31 cellular contexts compared by ENCODE assay signal in the genomic region with DNA sequence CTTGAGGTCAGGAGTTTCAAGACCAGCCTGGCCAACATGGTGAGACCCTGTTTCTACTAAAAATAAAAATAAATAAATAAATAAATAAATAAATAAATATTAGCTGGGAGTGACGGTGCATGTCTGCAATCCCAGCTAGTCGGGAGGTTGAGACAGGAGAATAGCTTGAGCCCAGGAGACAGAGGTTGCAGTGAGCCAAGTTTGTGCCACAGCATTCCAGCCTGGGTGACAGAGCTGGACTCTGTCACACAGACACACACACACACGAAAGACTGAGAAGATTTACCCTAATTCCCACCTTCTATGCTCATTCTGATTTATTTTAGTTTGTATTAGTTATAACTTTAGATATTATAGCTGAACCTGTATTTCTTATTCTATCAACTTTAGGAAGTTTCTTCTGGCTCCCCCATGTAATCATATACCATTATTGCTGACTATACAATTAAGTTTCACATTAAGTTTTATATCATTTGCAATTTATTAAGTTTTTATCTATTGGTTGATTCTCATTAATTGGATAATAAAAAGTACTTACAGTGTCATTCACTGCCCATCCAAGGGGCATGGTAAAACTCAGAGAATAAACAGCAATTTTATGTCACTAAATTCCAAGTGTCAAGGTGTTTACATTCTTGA.
"Had no signal": no experiment of that assay in that cellular context is flagged by ENCODE, and none has a peak within 500 bp of the region (broad histone marks: within the 10 kb centered on the region; RNA-seq: fewer than 3 reads in every experiment).

No MANE protein-coding gene starts in this region.

- DNase-seq: activated CD4-positive, alpha-beta T cell treated with anti-CD3 and anti-CD28 coated beads for 1 hour; activated CD4-positive, alpha-beta T cell treated with anti-CD3 and anti-CD28 coated beads for 48 hours; activated CD4-positive, CD25-positive, alpha-beta regulatory T cell; activated CD8-positive, alpha-beta T cell treated with anti-CD3 and anti-CD28 coated beads for 36 hours; activated effector memory CD4-positive, alpha-beta T cell treated with anti-CD3 and anti-CD28 coated beads, Interleukin-2, amount 50 U/mL, for 16 hours; activated naive CD4-positive, alpha-beta T cell treated with Interleukin-2 at 50 U/mL for 16 hours; activated naive CD8-positive, alpha-beta T cell treated with anti-CD3 and anti-CD28 coated beads, Interleukin-2, amount 10 ng/mL, durations not matched to agents 7 days and 5 days; activated T-cell treated with anti-CD3 and anti-CD28 coated beads, Interleukin-2, amount 50 U/mL, for 1 hour; activated T-cell treated with anti-CD3 and anti-CD28 coated beads, Interleukin-2, amount 50 U/mL, for 72 hours; amygdala; MG63; NCI-H1048; NCI-H1105 treated with DMSO at 0.1 percent for 48 hours; NCI-H1436; NCI-H1694; NCI-H2029; NCI-H345; NCI-H524 treated with DMSO at 0.1 percent for 48 hours; PC-3; Peyer's patch; RPMI8226; SIG-M5; T-helper 1 cell; T-helper 2 cell; T-helper 9 cell; WERI-Rb-1 had no signal

- H3K27me3 ChIP-seq: ascending aorta, cardiac muscle cell, MG63, Peyer's patch had no signal

- ATAC-seq: activated CD8-positive, alpha-beta T cell treated with anti-CD3 and anti-CD28 coated beads for 36 hours; activated T-cell treated with anti-CD3 and anti-CD28 coated beads, Interleukin-2, amount 50 U/mL, for 72 hours; activated T-helper 17 cell treated with anti-CD3 and anti-CD28 coated beads, Interleukin-2, amount 50 U/mL, for 72 hours; PC-3; SK-N-SH treated with all-trans-retinoic acid at 6 μM for 48 hours had no signal

- H3K4me3 ChIP-seq: ascending aorta, cardiac muscle cell, MG63, Peyer's patch had no signal

- H3K9me3 Mint-ChIP-seq: activated CD8-positive, alpha-beta T cell treated with anti-CD3 and anti-CD28 coated beads for 36 hours; activated naive CD4-positive, alpha-beta T cell treated with anti-CD3 and anti-CD28 coated beads, Interleukin-2, amount 50 U/mL, for 24 hours; activated naive CD8-positive, alpha-beta T cell treated with anti-CD3 and anti-CD28 coated beads, Interleukin-2, amount 10 ng/mL, durations not matched to agents 7 days and 5 days; activated T-cell treated with anti-CD3 and anti-CD28 coated beads, Interleukin-2, amount 50 U/mL, for 72 hours; activated T-helper 17 cell treated with anti-CD3 and anti-CD28 coated beads, Interleukin-2, amount 50 U/mL, for 72 hours had no signal

- H3K27ac Mint-ChIP-seq: activated CD8-positive, alpha-beta T cell treated with anti-CD3 and anti-CD28 coated beads for 36 hours; activated naive CD4-positive, alpha-beta T cell treated with anti-CD3 and anti-CD28 coated beads, Interleukin-2, amount 50 U/mL, for 24 hours; activated naive CD8-positive, alpha-beta T cell treated with anti-CD3 and anti-CD28 coated beads, Interleukin-2, amount 10 ng/mL, durations not matched to agents 7 days and 5 days; activated T-cell treated with anti-CD3 and anti-CD28 coated beads, Interleukin-2, amount 50 U/mL, for 72 hours; activated T-helper 17 cell treated with anti-CD3 and anti-CD28 coated beads, Interleukin-2, amount 50 U/mL, for 72 hours had no signal

- H3K36me3 ChIP-seq: ascending aorta, cardiac muscle cell, MG63, Peyer's patch, WERI-Rb-1 had no signal

- H3K27ac ChIP-seq: ascending aorta, cardiac muscle cell, Peyer's patch, WERI-Rb-1 had no signal

- H3K4me3 Mint-ChIP-seq: activated CD8-positive, alpha-beta T cell treated with anti-CD3 and anti-CD28 coated beads for 36 hours; activated naive CD4-positive, alpha-beta T cell treated with anti-CD3 and anti-CD28 coated beads, Interleukin-2, amount 50 U/mL, for 24 hours; activated naive CD8-positive, alpha-beta T cell treated with anti-CD3 and anti-CD28 coated beads, Interleukin-2, amount 10 ng/mL, durations not matched to agents 7 days and 5 days; activated T-cell treated with anti-CD3 and anti-CD28 coated beads, Interleukin-2, amount 50 U/mL, for 72 hours; activated T-helper 17 cell treated with anti-CD3 and anti-CD28 coated beads, Interleukin-2, amount 50 U/mL, for 72 hours had no signal

- H3K27me3 Mint-ChIP-seq: activated CD8-positive, alpha-beta T cell treated with anti-CD3 and anti-CD28 coated beads for 36 hours; activated naive CD4-positive, alpha-beta T cell treated with anti-CD3 and anti-CD28 coated beads, Interleukin-2, amount 50 U/mL, for 24 hours; activated naive CD8-positive, alpha-beta T cell treated with anti-CD3 and anti-CD28 coated beads, Interleukin-2, amount 10 ng/mL, durations not matched to agents 7 days and 5 days; activated T-helper 17 cell treated with anti-CD3 and anti-CD28 coated beads, Interleukin-2, amount 50 U/mL, for 72 hours had no signal
